1 cellular context compared by ENCODE assay signal in genomic region chrX:120016068-120016441, GRCh38.
TF ChIP-seq lines count a peak whose summit lies in the region.

No MANE protein-coding gene starts in this region.

TF ChIP-seq in HepG2, 621 proteins besides CTCF, POLR2A, EP300 and RAD21 (continued from another document):
- no peak for TF ChIP-seq HMGXB3 (CRISPR knock-in tag; IDR thresholded peaks at IDR 0.05; ENCODE audit: borderline replicate concordance)
- TF ChIP-seq MYPOP (CRISPR knock-in tag; IDR thresholded peaks at IDR 0.05): no peak
- TF ChIP-seq LCORL (IDR thresholded peaks at IDR 0.05): no peak
- TF ChIP-seq LCORL (CRISPR knock-in tag; IDR thresholded peaks at IDR 0.05): no peak
- TF ChIP-seq DR1 (CRISPR knock-in tag; IDR thresholded peaks at IDR 0.05): no peak
- no peak for TF ChIP-seq ARID3A (IDR thresholded peaks at IDR 0.05; ENCODE audit: low read depth, low read length)
